ENCODE assay signal across 1 cellular context in genomic region chr16:84050316-84050715, GRCh38.
TF ChIP-seq lines count a peak whose summit lies in the region.

No MANE protein-coding gene starts in this region.

TF ChIP-seq in H1, 55 proteins besides CTCF, POLR2A, EP300 and RAD21 (continued from another document):
- TF ChIP-seq ATF3 (IDR thresholded peaks at IDR 0.05; ENCODE audit: insufficient read depth, low read depth, low read length) (no peak), TAF7 (optimal IDR thresholded peaks at IDR 0.05; ENCODE audit: borderline replicate concordance, low read depth, low read length) (no peak), ASH2L (IDR thresholded peaks at IDR 0.05; ENCODE audit: low read length) (no peak), HDAC2 (IDR thresholded peaks at IDR 0.05; ENCODE audit: borderline replicate concordance in 1 of 2, low read depth in 2 of 2, low read length in 2 of 2) (no peak), TCF12 (IDR thresholded peaks at IDR 0.05; ENCODE audit: low read depth, low read length) (no peak), RBBP5 (IDR thresholded peaks at IDR 0.05; ENCODE audit: borderline replicate concordance, low read depth, low read length) (no peak), NRF1 (IDR thresholded peaks at IDR 0.05; ENCODE audit: low read depth, low read length) (no peak), GABPA (IDR thresholded peaks at IDR 0.05; ENCODE audit: borderline replicate concordance, insufficient read depth, low read length) (no peak), SIX5 (IDR thresholded peaks at IDR 0.05; ENCODE audit: low read depth, low read length) (no peak), ZNF274 (IDR thresholded peaks at IDR 0.05; ENCODE audit: borderline replicate concordance, extremely low read depth, low read length) (no peak), CBX5 (IDR thresholded peaks at IDR 0.05; ENCODE audit: low read depth, low read length) (no peak), CHD1 (IDR thresholded peaks at IDR 0.05; ENCODE audit: low read depth, low read length) (no peak), MAFK (IDR thresholded peaks at IDR 0.05; ENCODE audit: low read depth, low read length) (no peak), RNF2 (IDR thresholded peaks at IDR 0.05; ENCODE audit: borderline replicate concordance, low read depth, low read length, missing control alignments, poor library complexity, severe bottlenecking) (no peak)
